Comparison of ENCODE assay signal across 8 cellular contexts in genomic region chr4:82739292-82740190, GRCh38. TPM values are rescaled to one million over a fixed set of nuclear protein-coding genes. Genes with fewer than 3 reads are reported as not detected.
A peak's percentile ranks its signal among the peaks of the same experiment; 100 is the strongest.
DNase-seq lines count a peak whose midpoint lies in the region; ATAC-seq and TF ChIP-seq lines count a peak whose summit lies in the region.

No MANE protein-coding gene starts in this region.

- WGBS in body of pancreas, 2 donors, result 48 to 72% methylated on average over 14 to 23 of the region's 23 CpGs

- ATAC-seq in GM21381 (IDR thresholded peaks at IDR 0.05; ENCODE audit: unreplicated experiment) (peak; percentile 99), T-helper 17 cell (peak; percentile 98), body of pancreas (peak; percentile 88)

- no peak overlapping the region for H3K4me3 Mint-ChIP-seq in Calu3 (ENCODE audit: low read depth, unreplicated experiment)
- H3K4me3 Mint-ChIP-seq in T-helper 17 cell, result no peak overlapping the region

- H3K4me1 ChIP-seq in body of pancreas, result peaks cover 34% of the 10 kb centered on the region

- H3K27me3 ChIP-seq in HL-60 (ENCODE audit: insufficient read depth, poor library complexity, severe bottlenecking) (peaks cover 3% of the 10 kb centered on the region), body of pancreas (no peaks in the 10 kb centered on the region)

- peak; percentile 60 for TF ChIP-seq CTCF in Calu3 (IDR thresholded peaks at IDR 0.05; ENCODE audit: unreplicated experiment)
- TF ChIP-seq CTCF in HL-60 (IDR thresholded peaks at IDR 0.05; ENCODE audit: insufficient read depth, low read length), result peak; percentile 99
- TF ChIP-seq CTCF in body of pancreas (IDR thresholded peaks at IDR 0.05), result peak; percentile 94 to 100 (median 99)

- H3K4me1 Mint-ChIP-seq in Calu3 (ENCODE audit: low read depth, unreplicated experiment) (peaks cover 8% of the 10 kb centered on the region), T-helper 17 cell (peaks cover 4% of the 10 kb centered on the region)

- H3K9me3 ChIP-seq in T-helper 17 cell (ENCODE audit: control insufficient read depth, low read length, poor library complexity, severe bottlenecking), result no peaks in the 10 kb centered on the region
- H3K9me3 ChIP-seq in body of pancreas, result no peaks in the 10 kb centered on the region

- no peak for TF ChIP-seq POLR2A in body of pancreas (IDR thresholded peaks at IDR 0.05)

- DNase-seq in Calu3, result peak; percentile 71
- DNase-seq in HL-60 (ENCODE audit: low read depth in 1 of 2, low spot score in 1 of 2), result peak; percentile 47 to 76
- peak in 2 of 3 donors; percentile 23 to 53 for DNase-seq in T-helper 17 cell
- DNase-seq in body of pancreas, result peak; percentile 77 to 89 (median 86)
- peak; percentile 60 for DNase-seq in iris pigment epithelial cell (ENCODE audit: low read depth)
- peak; percentile 3 to 70 (median 49) for DNase-seq in stimulated activated CD4-positive, alpha-beta T cell treated with anti-CD3 and anti-CD28 coated beads, Interleukin-1b, Interleukin-23, amount 100 ng/mL, for 24 hours (ENCODE audit: low read depth in 4 of 4, low spot score in 1 of 4)
- DNase-seq in cerebellum (ENCODE audit: low spot score), result no peak

- no peaks in the 10 kb centered on the region for H3K9me3 Mint-ChIP-seq in Calu3 (ENCODE audit: low read depth, unreplicated experiment)

- H3K27ac ChIP-seq in HL-60 (replicated peaks) (no peak overlapping the region), body of pancreas (peak overlapping the region in 2 of 4 donors; percentile 15 to 29)

- CTCF ChIA-PET in Calu3 (lab: Charles Lee), result interaction anchor here (0.6 to 1.0 kb wide), 6 partner anchors 17 to 1127 kb away, joined by 3 to 5 read pairs (median 3); no protein-coding TSS in a partner anchor

- H3K27me3 Mint-ChIP-seq in Calu3 (ENCODE audit: unreplicated experiment), result no peaks in the 10 kb centered on the region
- H3K27me3 Mint-ChIP-seq in T-helper 17 cell, result peaks cover 21% of the 10 kb centered on the region

- H3K27ac Mint-ChIP-seq in Calu3 (ENCODE audit: unreplicated experiment), result no peak overlapping the region
- H3K27ac Mint-ChIP-seq in T-helper 17 cell, result no peak overlapping the region

- intact Hi-C loops in Calu3 (cut with micrococcal nuclease; ENCODE audit: unreplicated experiment) (loop anchor here (10.0 kb wide), 1 partner anchor 275 kb away; no protein-coding TSS in a partner anchor), body of pancreas (cut with DNase I) (loop anchor here (10.0 kb wide), 1 partner anchor 275 kb away; no protein-coding TSS in a partner anchor)

- no peaks in the 10 kb centered on the region for H3K36me3 ChIP-seq in body of pancreas (replicated peaks in 1 of 2; ENCODE audit: insufficient read depth in 1 of 2, low read depth in 2 of 2)

- H3K36me3 Mint-ChIP-seq in Calu3 (ENCODE audit: insufficient read depth, unreplicated experiment) (no peaks in the 10 kb centered on the region), T-helper 17 cell (ENCODE audit: low read depth) (peaks cover 5% of the 10 kb centered on the region)

- H3K4me3 ChIP-seq in HL-60 (replicated peaks; ENCODE audit: insufficient read depth, low read length) (no peak overlapping the region), body of pancreas (no peak overlapping the region)

- BruUV-seq in Calu3 (replicated peaks; lab: Mats Ljungman, UMichigan), result no TSS peak

RNA-seq across cellular contexts. Expression of gene SCD5, which starts 59.1 kb away (rescaled TPM):
- 13.9 and 16.3 TPM in 2 replicates for total RNA-seq in Calu3 (2022)
- total RNA-seq in T-helper 17 cell, result under 1 TPM; 0.60 to 0.65 TPM
- total RNA-seq in body of pancreas, result 10 to 100 TPM; 51.4 TPM
- total RNA-seq in cerebellum, result 134 TPM
